2 cellular contexts compared by ENCODE assay signal in the genomic region with DNA sequence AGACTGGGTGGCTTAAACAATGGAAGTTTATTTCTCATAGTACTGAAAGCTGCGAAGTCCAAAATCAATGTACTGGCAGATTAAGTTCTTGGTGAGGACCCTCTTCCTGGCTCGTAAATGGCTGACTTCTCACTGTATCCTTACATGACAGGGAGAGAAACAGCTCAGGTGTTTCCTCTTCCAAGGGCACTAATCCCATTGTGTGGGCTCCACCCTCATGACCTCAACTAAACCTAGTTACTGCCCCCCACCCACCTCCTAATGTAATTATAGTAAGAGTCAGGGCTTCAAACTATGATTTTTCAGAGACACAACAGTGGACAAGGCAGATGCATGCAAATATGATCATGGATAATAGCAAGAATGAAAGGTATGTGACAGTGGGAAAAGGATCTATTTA.
TF ChIP-seq lines count a peak whose summit lies in the region.

No MANE protein-coding gene starts in this region.

TF ChIP-seq in IMR-90, 13 proteins besides CTCF, POLR2A, EP300 and RAD21:
- TF ChIP-seq MAZ (IDR thresholded peaks at IDR 0.05; ENCODE audit: borderline replicate concordance, low read depth, low read length) = no peak
- no peak for TF ChIP-seq USF2 (IDR thresholded peaks at IDR 0.05; ENCODE audit: low read depth, low read length)
- TF ChIP-seq MXI1 (IDR thresholded peaks at IDR 0.05; ENCODE audit: borderline replicate concordance, low read depth, low read length) = no peak
- TF ChIP-seq MAFK (IDR thresholded peaks at IDR 0.05; ENCODE audit: low read depth, low read length) = no peak
- TF ChIP-seq CHD1 (IDR thresholded peaks at IDR 0.05; ENCODE audit: low read depth, low read length) = no peak
- no peak for TF ChIP-seq ELK1 (IDR thresholded peaks at IDR 0.05; ENCODE audit: borderline replicate concordance, low read depth, low read length)
- no peak for TF ChIP-seq BHLHE40 (IDR thresholded peaks at IDR 0.05; ENCODE audit: low read depth, low read length)
- no peak for TF ChIP-seq RCOR1 (IDR thresholded peaks at IDR 0.05; ENCODE audit: insufficient replicate concordance, low read length)
- no peak for TF ChIP-seq RFX5 (IDR thresholded peaks at IDR 0.05; ENCODE audit: low read depth, low read length)
- TF ChIP-seq SMC3 (IDR thresholded peaks at IDR 0.05; ENCODE audit: low read depth, low read length) = no peak
- TF ChIP-seq NFE2L2 (IDR thresholded peaks at IDR 0.05; ENCODE audit: low read depth, low read length) = no peak
- TF ChIP-seq FOS (IDR thresholded peaks at IDR 0.05; ENCODE audit: low read depth, low read length) = no peak
- no peak for TF ChIP-seq CEBPB (IDR thresholded peaks at IDR 0.05; ENCODE audit: low read depth, low read length)

TF ChIP-seq in K562, 482 proteins besides CTCF, POLR2A, EP300 and RAD21:
- TF ChIP-seq ZFP30 (CRISPR knock-in tag; IDR thresholded peaks at IDR 0.05; ENCODE audit: borderline replicate concordance) (no peak), JUNB (CRISPR knock-in tag; conservative IDR thresholded peaks at IDR 0.05) (no peak), PURB (CRISPR knock-in tag; IDR thresholded peaks at IDR 0.05; ENCODE audit: low read depth) (no peak), FOXJ3 (CRISPR knock-in tag; IDR thresholded peaks at IDR 0.05) (no peak), NCOA2 (IDR thresholded peaks at IDR 0.05; ENCODE audit: partially characterized antibody in 2 of 2) (no peak), THAP12 (CRISPR knock-in tag; IDR thresholded peaks at IDR 0.05) (no peak), HLTF (IDR thresholded peaks at IDR 0.05) (no peak), SRSF9 (IDR thresholded peaks at IDR 0.05; ENCODE audit: borderline replicate concordance, low read depth, low read length) (no peak)
- TF ChIP-seq, protein P1, sequence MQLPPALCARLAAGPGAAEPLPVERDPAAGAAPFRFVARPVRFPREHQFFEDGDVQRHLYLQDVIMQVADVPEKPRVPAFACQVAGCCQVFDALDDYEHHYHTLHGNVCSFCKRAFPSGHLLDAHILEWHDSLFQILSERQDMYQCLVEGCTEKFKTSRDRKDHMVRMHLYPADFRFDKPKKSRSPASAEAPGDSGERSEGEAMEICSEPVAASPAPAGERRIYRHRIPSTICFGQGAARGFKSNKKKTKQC (CRISPR knock-in tag; IDR thresholded peaks at IDR 0.05) = no peak
